8 cellular contexts compared by ENCODE assay signal in the genomic region with DNA sequence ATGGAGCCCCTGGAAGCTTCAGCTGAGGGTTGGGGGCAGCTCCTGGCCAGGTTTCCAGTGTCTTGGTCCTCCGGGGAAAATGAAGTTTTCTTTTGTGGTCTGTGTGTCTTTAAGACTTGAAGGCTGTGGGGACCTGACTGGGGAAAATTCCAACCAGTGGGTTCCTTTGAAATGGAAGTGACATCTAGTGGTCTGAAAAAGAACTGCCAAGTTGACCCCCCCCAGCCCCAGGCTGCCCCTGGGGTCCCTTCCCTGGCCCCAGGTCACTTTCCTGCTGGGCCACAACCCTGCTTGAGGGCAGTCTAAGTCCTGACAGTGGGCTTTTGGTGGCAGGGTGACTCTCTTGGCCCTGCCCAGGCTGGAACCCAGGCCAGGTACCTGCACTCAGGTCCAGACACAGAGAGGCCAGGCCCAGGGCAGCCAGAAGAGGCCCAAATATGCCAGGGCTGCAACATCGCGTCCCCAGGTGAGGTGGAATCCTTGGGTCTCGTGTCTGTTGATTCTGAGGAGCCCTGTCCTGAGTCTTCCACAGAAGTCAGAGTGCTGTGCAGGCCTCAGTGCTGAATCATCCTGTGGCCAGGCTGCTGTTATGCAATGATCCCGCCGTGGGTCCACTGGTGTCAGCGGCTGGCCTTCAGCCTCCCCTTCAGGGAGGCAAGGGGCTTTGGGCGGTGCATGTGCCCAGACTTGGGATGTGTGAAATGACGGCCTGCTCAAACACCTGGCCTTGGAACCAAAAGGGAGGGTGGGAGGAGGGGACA.
DNase-seq lines count a peak whose midpoint lies in the region; ATAC-seq and TF ChIP-seq lines count a peak whose summit lies in the region.

No MANE protein-coding gene starts in this region.

- peaks cover 9% of the 10 kb centered on the region for H3K27me3 ChIP-seq in foreskin keratinocyte

- no peaks in the 10 kb centered on the region for H3K4me1 ChIP-seq in foreskin keratinocyte

- no peak overlapping the region for H3K27ac ChIP-seq in foreskin keratinocyte

- DNase-seq in CD1c-positive myeloid dendritic cell (ENCODE audit: extremely low spot score): peak; percentile 48
- DNase-seq in HCEC 1CT: peak; percentile 75
- DNase-seq in foreskin keratinocyte: no peak
- DNase-seq in renal cortical epithelial cell (ENCODE audit: low read depth): peak; percentile 81
- DNase-seq in anterior cingulate cortex (lab: John Stamatoyannopoulos, UW): no peak
- no peak for DNase-seq in amygdala (lab: John Stamatoyannopoulos, UW)

- peak; percentile 79 for ATAC-seq in SK-N-SH treated with all-trans-retinoic acid at 6 μM for 48 hours
- ATAC-seq in foreskin keratinocyte: no peak
- ATAC-seq in GM18520 (IDR thresholded peaks at IDR 0.05; ENCODE audit: unreplicated experiment): no peak

- peak; percentile 58 for TF ChIP-seq CTCF in foreskin keratinocyte (conservative IDR thresholded peaks at IDR 0.05)

TF ChIP-seq in SK-N-SH treated with all-trans-retinoic acid at 6 μM for 48 hours, 23 proteins besides CTCF, POLR2A, EP300 and RAD21:
- TF ChIP-seq RARB (CRISPR knock-in tag; IDR thresholded peaks at IDR 0.05): no peak
- TF ChIP-seq ZFP30 (CRISPR knock-in tag; IDR thresholded peaks at IDR 0.05): no peak
- no peak for TF ChIP-seq ZNF565 (CRISPR knock-in tag; conservative IDR thresholded peaks at IDR 0.05; ENCODE audit: low read depth)
- no peak for TF ChIP-seq PPARA (CRISPR knock-in tag; IDR thresholded peaks at IDR 0.05; ENCODE audit: borderline replicate concordance)
- no peak for TF ChIP-seq ZFP3 (CRISPR knock-in tag; IDR thresholded peaks at IDR 0.05)
- TF ChIP-seq, protein P1, sequence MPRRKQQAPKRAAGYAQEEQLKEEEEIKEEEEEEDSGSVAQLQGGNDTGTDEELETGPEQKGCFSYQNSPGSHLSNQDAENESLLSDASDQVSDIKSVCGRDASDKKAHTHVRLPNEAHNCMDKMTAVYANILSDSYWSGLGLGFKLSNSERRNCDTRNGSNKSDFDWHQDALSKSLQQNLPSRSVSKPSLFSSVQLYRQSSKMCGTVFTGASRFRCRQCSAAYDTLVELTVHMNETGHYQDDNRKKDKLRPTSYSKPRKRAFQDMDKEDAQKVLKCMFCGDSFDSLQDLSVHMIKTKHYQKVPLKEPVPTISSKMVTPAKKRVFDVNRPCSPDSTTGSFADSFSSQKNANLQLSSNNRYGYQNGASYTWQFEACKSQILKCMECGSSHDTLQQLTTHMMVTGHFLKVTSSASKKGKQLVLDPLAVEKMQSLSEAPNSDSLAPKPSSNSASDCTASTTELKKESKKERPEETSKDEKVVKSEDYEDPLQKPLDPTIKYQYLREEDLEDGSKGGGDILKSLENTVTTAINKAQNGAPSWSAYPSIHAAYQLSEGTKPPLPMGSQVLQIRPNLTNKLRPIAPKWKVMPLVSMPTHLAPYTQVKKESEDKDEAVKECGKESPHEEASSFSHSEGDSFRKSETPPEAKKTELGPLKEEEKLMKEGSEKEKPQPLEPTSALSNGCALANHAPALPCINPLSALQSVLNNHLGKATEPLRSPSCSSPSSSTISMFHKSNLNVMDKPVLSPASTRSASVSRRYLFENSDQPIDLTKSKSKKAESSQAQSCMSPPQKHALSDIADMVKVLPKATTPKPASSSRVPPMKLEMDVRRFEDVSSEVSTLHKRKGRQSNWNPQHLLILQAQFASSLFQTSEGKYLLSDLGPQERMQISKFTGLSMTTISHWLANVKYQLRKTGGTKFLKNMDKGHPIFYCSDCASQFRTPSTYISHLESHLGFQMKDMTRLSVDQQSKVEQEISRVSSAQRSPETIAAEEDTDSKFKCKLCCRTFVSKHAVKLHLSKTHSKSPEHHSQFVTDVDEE (CRISPR knock-in tag; IDR thresholded peaks at IDR 0.05): no peak
- TF ChIP-seq ZNF8 (CRISPR knock-in tag; IDR thresholded peaks at IDR 0.05): no peak
- TF ChIP-seq GLIS3 (CRISPR knock-in tag; IDR thresholded peaks at IDR 0.05): no peak
- TF ChIP-seq TCF4 (CRISPR knock-in tag; IDR thresholded peaks at IDR 0.05; ENCODE audit: borderline replicate concordance): no peak
- no peak for TF ChIP-seq ZC3H10 (CRISPR knock-in tag; IDR thresholded peaks at IDR 0.05)
- TF ChIP-seq, protein P2, sequence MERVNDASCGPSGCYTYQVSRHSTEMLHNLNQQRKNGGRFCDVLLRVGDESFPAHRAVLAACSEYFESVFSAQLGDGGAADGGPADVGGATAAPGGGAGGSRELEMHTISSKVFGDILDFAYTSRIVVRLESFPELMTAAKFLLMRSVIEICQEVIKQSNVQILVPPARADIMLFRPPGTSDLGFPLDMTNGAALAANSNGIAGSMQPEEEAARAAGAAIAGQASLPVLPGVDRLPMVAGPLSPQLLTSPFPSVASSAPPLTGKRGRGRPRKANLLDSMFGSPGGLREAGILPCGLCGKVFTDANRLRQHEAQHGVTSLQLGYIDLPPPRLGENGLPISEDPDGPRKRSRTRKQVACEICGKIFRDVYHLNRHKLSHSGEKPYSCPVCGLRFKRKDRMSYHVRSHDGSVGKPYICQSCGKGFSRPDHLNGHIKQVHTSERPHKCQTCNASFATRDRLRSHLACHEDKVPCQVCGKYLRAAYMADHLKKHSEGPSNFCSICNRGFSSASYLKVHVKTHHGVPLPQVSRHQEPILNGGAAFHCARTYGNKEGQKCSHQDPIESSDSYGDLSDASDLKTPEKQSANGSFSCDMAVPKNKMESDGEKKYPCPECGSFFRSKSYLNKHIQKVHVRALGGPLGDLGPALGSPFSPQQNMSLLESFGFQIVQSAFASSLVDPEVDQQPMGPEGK (CRISPR knock-in tag; IDR thresholded peaks at IDR 0.05; ENCODE audit: borderline replicate concordance): no peak

Comparison
In these comparisons a context has a peak if more than half of its experiments do, and no peak if none do; other contexts are left out.
1. DNase-seq: peak in CD1c-positive myeloid dendritic cell (single experiment), HCEC 1CT (single experiment) and renal cortical epithelial cell (single experiment); none in foreskin keratinocyte (0 of 2), anterior cingulate cortex (0 of 58) and amygdala (0 of 56).